ENCODE assay signal across 25 cellular contexts in genomic region chr10:9066152-9066551, GRCh38.
"Had no signal": no experiment of that assay in that cellular context is flagged by ENCODE, and none has a peak within 500 bp of the region (broad histone marks: within the 10 kb centered on the region; RNA-seq: fewer than 3 reads in every experiment).

No MANE protein-coding gene starts in this region.

- H3K36me3 ChIP-seq: stomach, suprapubic skin, thoracic aorta, thyroid gland, tibial artery, tibial nerve, transverse colon, upper lobe of left lung, upper lobe of right lung, uterus, vagina had no signal

- DNase-seq: stimulated activated CD4-positive, alpha-beta T cell treated with anti-CD3 and anti-CD28 coated beads, Interleukin-2, amount 100 ng/mL, for 48 hours; stimulated activated CD4-positive, alpha-beta T cell treated with anti-CD3 and anti-CD28 coated beads, Interleukin-4, amount 100 ng/mL, for 1 hour; stimulated activated CD4-positive, alpha-beta T cell treated with anti-CD3 and anti-CD28 coated beads, Interleukin-4, amount 100 ng/mL, for 24 hours; stimulated activated CD4-positive, alpha-beta T cell treated with anti-CD3 and anti-CD28 coated beads, Interleukin-4, amount 100 ng/mL, for 4 hours; stimulated activated CD8-positive, alpha-beta memory T cell treated with anti-CD3 and anti-CD28 coated beads, Interleukin-4, amount 100 ng/mL, for 48 hours; stimulated activated naive B cell treated with anti-CD40 and anti-IgM and Interleukin-4, amounts not matched to agents 10 μg/mL and 1 μg/mL and 100 μg/mL, for 72 hours; stimulated activated naive CD4-positive, alpha-beta T cell; stimulated activated naive CD4-positive, alpha-beta T cell treated with Interleukin-2 at 50 U/mL for 16 hours; stimulated activated naive CD8-positive, alpha-beta T cell treated with anti-CD3 and anti-CD28 coated beads, Interleukin-15, amount 100 ng/mL, for 72 hours; stimulated activated naive CD8-positive, alpha-beta T cell treated with anti-CD3 and anti-CD28 coated beads, Interleukin-15, Interleukin-2, amounts not matched to agents 100 U/mL and 50 U/mL, for 24 hours; stomach; substantia nigra; testis; thyroid gland; tibial artery; transverse colon; trophoblast cell; upper lobe of left lung; upper lobe of right lung; uterus had no signal

- H3K4me3 ChIP-seq: stomach, suprapubic skin, testis, thoracic aorta, thyroid gland, tibial artery, tibial nerve, transverse colon, upper lobe of left lung, upper lobe of right lung, uterus, vagina had no signal

- H3K27me3 ChIP-seq: stomach, suprapubic skin, testis, thyroid gland, tibial artery, tibial nerve, transverse colon, upper lobe of left lung, upper lobe of right lung, uterus, vagina had no signal

- H3K27ac ChIP-seq: stomach, suprapubic skin, testis, thoracic aorta, thyroid gland, tibial artery, tibial nerve, transverse colon, upper lobe of left lung, upper lobe of right lung, uterus, vagina had no signal

- H3K4me1 ChIP-seq: suprapubic skin, testis, thyroid gland, tibial artery, tibial nerve, transverse colon, upper lobe of left lung, upper lobe of right lung, uterus, vagina had no signal

- FAIRE-seq: urothelium cell line had no signal

- H3K9me3 ChIP-seq: stomach, suprapubic skin, testis, thoracic aorta, thyroid gland, tibial artery, tibial nerve, transverse colon, upper lobe of left lung, upper lobe of right lung, uterus, vagina had no signal
